Comparison of ENCODE assay signal across 19 cellular contexts in genomic region chr6:37702314-37702713, GRCh38. TPM values are rescaled to one million over a fixed set of nuclear protein-coding genes. Genes with fewer than 3 reads are reported as not detected.
DNase-seq lines count a peak whose midpoint lies in the region; ATAC-seq and TF ChIP-seq lines count a peak whose summit lies in the region.
"Had no signal": no experiment of that assay in that cellular context is flagged by ENCODE, and none has a peak within 500 bp of the region (broad histone marks: within the 10 kb centered on the region; RNA-seq: fewer than 3 reads in every experiment).

No MANE protein-coding gene starts in this region.

- peak; percentile 32 for DNase-seq in activated CD8-positive, alpha-beta T cell treated with anti-CD3 and anti-CD28 coated beads for 36 hours
- no peak for DNase-seq in activated CD8-positive, alpha-beta T cell treated with anti-CD3 and anti-CD28 coated beads, Interleukin-2, amount 10 ng/mL, durations not matched to agents 7 days and 5 days
- DNase-seq in chondrocyte (ENCODE audit: low spot score) (no peak), type B pancreatic cell (ENCODE audit: extremely low spot score, unreplicated experiment) (no peak), NCI-H1092 (lab: John Stamatoyannopoulos, UW) (no peak)
- DNase-seq in activated CD8-positive, alpha-beta memory T cell treated with anti-CD3 and anti-CD28 coated beads, Interleukin-2, amount 50 U/mL, for 48 hours, result no peak
- DNase-seq: activated CD4-positive, alpha-beta T cell treated with anti-CD3 and anti-CD28 coated beads, Interleukin-2, amount 50 U/mL, for 4 hours; activated T-cell treated with anti-CD3 and anti-CD28 coated beads, Interleukin-2, amount 50 U/mL, for 4 hours; left ventricle myocardium inferior; mucosa of descending colon; retina; T-helper 1 cell had no signal

- ATAC-seq in activated CD8-positive, alpha-beta T cell treated with anti-CD3 and anti-CD28 coated beads for 36 hours, result no peak
- no peak for ATAC-seq in activated CD8-positive, alpha-beta T cell treated with anti-CD3 and anti-CD28 coated beads, Interleukin-2, amount 10 ng/mL, durations not matched to agents 7 days and 5 days
- no peak for ATAC-seq in HG03280 (IDR thresholded peaks at IDR 0.05; ENCODE audit: unreplicated experiment)
- ATAC-seq: activated T-cell treated with anti-CD3 and anti-CD28 coated beads, Interleukin-2, amount 50 U/mL, for 4 hours; mucosa of descending colon; stimulated activated memory B cell treated with anti-CD40 and anti-IgM and Interleukin-4, amounts not matched to agents 10 μg/mL and 1 μg/mL and 100 μg/mL, for 72 hours had no signal

- H3K9me2 ChIP-seq in Loucy (replicated peaks; ENCODE audit: low read depth, low read length), result no peaks in the 10 kb centered on the region

- intact Hi-C loops in activated CD8-positive, alpha-beta T cell treated with anti-CD3 and anti-CD28 coated beads for 36 hours (cut with micrococcal nuclease), result loop anchor here (10.0 kb wide), 1 partner anchor 312 kb away; no protein-coding TSS in a partner anchor

- H3K4me1 Mint-ChIP-seq in activated CD8-positive, alpha-beta T cell treated with anti-CD3 and anti-CD28 coated beads for 36 hours (ENCODE audit: low read depth), result peaks cover 13% of the 10 kb centered on the region
- peaks cover 28% of the 10 kb centered on the region for H3K4me1 Mint-ChIP-seq in activated CD8-positive, alpha-beta T cell treated with anti-CD3 and anti-CD28 coated beads, Interleukin-2, amount 10 ng/mL, durations not matched to agents 7 days and 5 days (ENCODE audit: low read depth)
- H3K4me1 Mint-ChIP-seq in chondrocyte (ENCODE audit: low read depth), result peaks cover 15% of the 10 kb centered on the region
- H3K4me1 Mint-ChIP-seq in type B pancreatic cell (ENCODE audit: unreplicated experiment), result peaks cover 21% of the 10 kb centered on the region

- no peak overlapping the region for H3K9ac ChIP-seq in Loucy (ENCODE audit: low read depth, low read length, poor library complexity, severe bottlenecking)

- peaks cover 12% of the 10 kb centered on the region for H3K27me3 Mint-ChIP-seq in activated CD8-positive, alpha-beta T cell treated with anti-CD3 and anti-CD28 coated beads for 36 hours
- peaks cover 21% of the 10 kb centered on the region for H3K27me3 Mint-ChIP-seq in activated CD8-positive, alpha-beta T cell treated with anti-CD3 and anti-CD28 coated beads, Interleukin-2, amount 10 ng/mL, durations not matched to agents 7 days and 5 days (ENCODE audit: low read depth)
- H3K27me3 Mint-ChIP-seq in chondrocyte (ENCODE audit: low read depth) (no peaks in the 10 kb centered on the region), type B pancreatic cell (peaks cover 37% of the 10 kb centered on the region)
- H3K27me3 Mint-ChIP-seq: stimulated activated memory B cell treated with anti-CD40 and anti-IgM and Interleukin-4, amounts not matched to agents 10 μg/mL and 1 μg/mL and 100 μg/mL, for 72 hours had no signal

- no peaks in the 10 kb centered on the region for H3K79me2 ChIP-seq in Loucy (ENCODE audit: insufficient read depth, low read length)

- CTCF ChIA-PET in activated CD8-positive, alpha-beta T cell treated with anti-CD3 and anti-CD28 coated beads for 36 hours (lab: Charles Lee), result interaction anchor here (2.5 to 3.2 kb wide), 2 partner anchors 10 to 792 kb away, joined by 10 to 12 read pairs; no protein-coding TSS in a partner anchor
- CTCF ChIA-PET in activated CD8-positive, alpha-beta T cell treated with anti-CD3 and anti-CD28 coated beads, Interleukin-2, amount 10 ng/mL, durations not matched to agents 7 days and 5 days (lab: Charles Lee), result no interaction called here

- H3K9me3 Mint-ChIP-seq in activated CD8-positive, alpha-beta T cell treated with anti-CD3 and anti-CD28 coated beads for 36 hours, result no peaks in the 10 kb centered on the region
- H3K9me3 Mint-ChIP-seq in activated CD8-positive, alpha-beta T cell treated with anti-CD3 and anti-CD28 coated beads, Interleukin-2, amount 10 ng/mL, durations not matched to agents 7 days and 5 days (ENCODE audit: insufficient read depth), result no peaks in the 10 kb centered on the region
- H3K9me3 Mint-ChIP-seq in chondrocyte (ENCODE audit: low read depth), result no peaks in the 10 kb centered on the region
- no peaks in the 10 kb centered on the region for H3K9me3 Mint-ChIP-seq in type B pancreatic cell
- H3K9me3 Mint-ChIP-seq: activated naive CD4-positive, alpha-beta T cell treated with anti-CD3 and anti-CD28 coated beads, Interleukin-2, amount 50 U/mL, for 24 hours; activated T-cell treated with anti-CD3 and anti-CD28 coated beads, Interleukin-2, amount 50 U/mL, for 4 hours; stimulated activated memory B cell treated with anti-CD40 and anti-IgM and Interleukin-4, amounts not matched to agents 10 μg/mL and 1 μg/mL and 100 μg/mL, for 72 hours had no signal

- no peak overlapping the region for H2AFZ ChIP-seq in Loucy (ENCODE audit: low read length)

- H3K27ac Mint-ChIP-seq in activated CD8-positive, alpha-beta T cell treated with anti-CD3 and anti-CD28 coated beads for 36 hours, result no peak overlapping the region
- no peak overlapping the region for H3K27ac Mint-ChIP-seq in activated CD8-positive, alpha-beta T cell treated with anti-CD3 and anti-CD28 coated beads, Interleukin-2, amount 10 ng/mL, durations not matched to agents 7 days and 5 days
- H3K27ac Mint-ChIP-seq in chondrocyte (ENCODE audit: unreplicated experiment) (no peak overlapping the region), type B pancreatic cell (no peak overlapping the region)
- H3K27ac Mint-ChIP-seq: activated naive CD4-positive, alpha-beta T cell treated with anti-CD3 and anti-CD28 coated beads, Interleukin-2, amount 50 U/mL, for 24 hours; stimulated activated memory B cell treated with anti-CD40 and anti-IgM and Interleukin-4, amounts not matched to agents 10 μg/mL and 1 μg/mL and 100 μg/mL, for 72 hours had no signal

- H3K9me3 ChIP-seq in Loucy (ENCODE audit: insufficient read depth, low read depth, low read length), result no peaks in the 10 kb centered on the region
- H3K9me3 ChIP-seq: left ventricle myocardium inferior, mucosa of descending colon, neutrophil had no signal

- no peaks in the 10 kb centered on the region for H4K20me1 ChIP-seq in Loucy (ENCODE audit: insufficient read depth, low read length, poor library complexity, severe bottlenecking)

- H3K4me2 ChIP-seq in Loucy (ENCODE audit: low read depth, low read length, poor library complexity, severe bottlenecking), result no peak overlapping the region

- no peak for TF ChIP-seq CTCF in activated CD8-positive, alpha-beta T cell treated with anti-CD3 and anti-CD28 coated beads for 36 hours (IDR thresholded peaks at IDR 0.05)
- TF ChIP-seq CTCF in Loucy (conservative IDR thresholded peaks at IDR 0.05; ENCODE audit: low read length), result peak; percentile 50
- TF ChIP-seq CTCF in chondrocyte (IDR thresholded peaks at IDR 0.05), result peak; percentile 41
- TF ChIP-seq CTCF in type B pancreatic cell (conservative IDR thresholded peaks at IDR 0.05), result peak; percentile 40

- no peak overlapping the region for H3K4me3 Mint-ChIP-seq in activated CD8-positive, alpha-beta T cell treated with anti-CD3 and anti-CD28 coated beads for 36 hours
- H3K4me3 Mint-ChIP-seq in activated CD8-positive, alpha-beta T cell treated with anti-CD3 and anti-CD28 coated beads, Interleukin-2, amount 10 ng/mL, durations not matched to agents 7 days and 5 days, result no peak overlapping the region
- H3K4me3 Mint-ChIP-seq in chondrocyte (ENCODE audit: unreplicated experiment) (no peak overlapping the region), type B pancreatic cell (no peak overlapping the region)
- H3K4me3 Mint-ChIP-seq: activated naive CD4-positive, alpha-beta T cell treated with anti-CD3 and anti-CD28 coated beads, Interleukin-2, amount 50 U/mL, for 24 hours; activated T-cell treated with anti-CD3 and anti-CD28 coated beads, Interleukin-2, amount 50 U/mL, for 4 hours; stimulated activated memory B cell treated with anti-CD40 and anti-IgM and Interleukin-4, amounts not matched to agents 10 μg/mL and 1 μg/mL and 100 μg/mL, for 72 hours had no signal

- no peaks in the 10 kb centered on the region for H3K36me3 ChIP-seq in Loucy (ENCODE audit: insufficient read depth, low read length)
- H3K36me3 ChIP-seq: left ventricle myocardium inferior, neutrophil had no signal

- 0 out of 2 replicates have a peak, but pooled peaks cover 5% of the 10 kb centered on the region for H3F3A ChIP-seq in Loucy (ENCODE audit: low read depth)

- POLR2A ChIA-PET in activated CD8-positive, alpha-beta T cell treated with anti-CD3 and anti-CD28 coated beads for 36 hours (lab: Charles Lee), result no interaction called here
- POLR2A ChIA-PET in activated CD8-positive, alpha-beta T cell treated with anti-CD3 and anti-CD28 coated beads, Interleukin-2, amount 10 ng/mL, durations not matched to agents 7 days and 5 days (lab: Charles Lee), result no interaction called here

- H3K4me1 ChIP-seq in Loucy (ENCODE audit: insufficient read depth, low read length, poor library complexity, severe bottlenecking), result peaks cover 8% of the 10 kb centered on the region

- H3K4me3 ChIP-seq in Loucy (ENCODE audit: low read length, poor library complexity, severe bottlenecking), result no peak overlapping the region
- H3K4me3 ChIP-seq: coronary artery, left ventricle myocardium inferior, mucosa of descending colon had no signal

- H3K27me3 ChIP-seq in Loucy (ENCODE audit: insufficient read depth, low read length, poor library complexity, severe bottlenecking), result no peaks in the 10 kb centered on the region

- no peaks in the 10 kb centered on the region for H3K36me3 Mint-ChIP-seq in activated CD8-positive, alpha-beta T cell treated with anti-CD3 and anti-CD28 coated beads for 36 hours (ENCODE audit: low read depth)
- no peaks in the 10 kb centered on the region for H3K36me3 Mint-ChIP-seq in activated CD8-positive, alpha-beta T cell treated with anti-CD3 and anti-CD28 coated beads, Interleukin-2, amount 10 ng/mL, durations not matched to agents 7 days and 5 days (ENCODE audit: low read depth)
- no peaks in the 10 kb centered on the region for H3K36me3 Mint-ChIP-seq in chondrocyte (ENCODE audit: low read depth)
- H3K36me3 Mint-ChIP-seq in type B pancreatic cell, result no peaks in the 10 kb centered on the region
- H3K36me3 Mint-ChIP-seq: activated naive CD4-positive, alpha-beta T cell treated with anti-CD3 and anti-CD28 coated beads, Interleukin-2, amount 50 U/mL, for 24 hours; stimulated activated memory B cell treated with anti-CD40 and anti-IgM and Interleukin-4, amounts not matched to agents 10 μg/mL and 1 μg/mL and 100 μg/mL, for 72 hours had no signal

RNA-seq across cellular contexts. Expression of gene MDGA1, which starts 4.6 kb away (rescaled TPM):
- total RNA-seq in activated CD8-positive, alpha-beta T cell treated with anti-CD3 and anti-CD28 coated beads for 36 hours, result 1 to 10 TPM; 1.0 to 2.1 TPM
- total RNA-seq in activated CD8-positive, alpha-beta T cell treated with anti-CD3 and anti-CD28 coated beads, Interleukin-2, amount 10 ng/mL, durations not matched to agents 7 days and 5 days, result 10 to 100 TPM in 1 of 2 experiments, 1 to 10 TPM in 1; 8.1 to 10.6 TPM
- total RNA-seq in chondrocyte, result 17.3 to 30.2 TPM (median 22.5 TPM) in 3 replicates
- total RNA-seq in type B pancreatic cell (ENCODE audit: low replicate concordance), result 10.8 and 24.9 TPM in 2 replicates
- total RNA-seq: HT-29 had no signal
